Comparison of ENCODE assay signal across 1 cellular context in the genomic region with DNA sequence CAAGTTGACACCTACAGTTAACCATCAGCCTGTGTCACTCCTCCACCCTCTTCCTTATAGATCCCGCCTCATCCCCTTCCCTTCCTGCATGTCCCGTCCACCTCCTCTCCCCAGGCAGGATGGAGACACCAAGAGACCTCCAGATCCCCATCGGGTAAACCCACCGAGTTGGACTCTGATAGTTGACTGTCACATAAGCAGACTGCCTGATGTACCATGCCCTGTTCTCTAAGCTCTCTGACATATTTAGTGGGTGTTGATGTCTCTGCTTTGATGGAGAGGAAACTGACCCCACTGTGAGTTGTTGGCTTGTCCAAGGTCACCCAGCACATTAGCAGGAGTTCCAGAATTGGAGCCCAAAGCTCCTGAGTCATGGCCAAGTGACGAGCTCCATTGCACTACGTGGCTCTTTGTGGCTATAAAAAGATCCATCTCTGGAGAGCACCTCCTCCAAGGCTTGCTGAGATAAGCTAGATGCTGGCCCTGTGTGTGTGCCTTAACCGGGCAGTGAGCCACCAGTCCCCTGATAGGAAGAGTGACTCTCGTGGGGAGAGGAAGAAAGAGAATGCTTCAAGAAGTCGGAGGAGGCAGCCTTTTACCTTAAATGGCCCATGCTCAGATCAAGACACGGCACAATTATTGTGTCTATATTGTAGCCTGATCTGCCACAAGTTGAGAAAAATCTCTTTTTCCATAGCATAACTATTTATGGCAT.
TF ChIP-seq lines count a peak whose summit lies in the region.

No MANE protein-coding gene starts in this region.

TF ChIP-seq in K562, 482 proteins besides CTCF, POLR2A, EP300 and RAD21 (continued from another document and continues in another):
- TF ChIP-seq, protein P1, sequence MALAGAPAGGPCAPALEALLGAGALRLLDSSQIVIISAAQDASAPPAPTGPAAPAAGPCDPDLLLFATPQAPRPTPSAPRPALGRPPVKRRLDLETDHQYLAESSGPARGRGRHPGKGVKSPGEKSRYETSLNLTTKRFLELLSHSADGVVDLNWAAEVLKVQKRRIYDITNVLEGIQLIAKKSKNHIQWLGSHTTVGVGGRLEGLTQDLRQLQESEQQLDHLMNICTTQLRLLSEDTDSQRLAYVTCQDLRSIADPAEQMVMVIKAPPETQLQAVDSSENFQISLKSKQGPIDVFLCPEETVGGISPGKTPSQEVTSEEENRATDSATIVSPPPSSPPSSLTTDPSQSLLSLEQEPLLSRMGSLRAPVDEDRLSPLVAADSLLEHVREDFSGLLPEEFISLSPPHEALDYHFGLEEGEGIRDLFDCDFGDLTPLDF (CRISPR knock-in tag; IDR thresholded peaks at IDR 0.05) = 0 out of 2 replicates have a peak, but pooled peaks have one; percentile 22
- TF ChIP-seq CBX3 (IDR thresholded peaks at IDR 0.05; ENCODE audit: borderline replicate concordance in 1 of 2, low read length in 2 of 2) (no peak; a peak in 1 of 3 replicates), POU5F1 (IDR thresholded peaks at IDR 0.05; ENCODE audit: borderline replicate concordance, low read depth, low read length, partially characterized antibody) (no peak), ZBTB8A (IDR thresholded peaks at IDR 0.05; ENCODE audit: partially characterized antibody) (no peak), FUS (optimal IDR thresholded peaks at IDR 0.05; ENCODE audit: low read depth, low read length) (no peak), ARHGAP35 (IDR thresholded peaks at IDR 0.05; ENCODE audit: partially characterized antibody) (no peak), SREBF1 (IDR thresholded peaks at IDR 0.05; ENCODE audit: borderline replicate concordance, low read depth, low read length) (no peak), ZNF12 (CRISPR knock-in tag; IDR thresholded peaks at IDR 0.05) (no peak), CCNT2 (IDR thresholded peaks at IDR 0.05; ENCODE audit: borderline replicate concordance, extremely low read depth, insufficient read length, low read depth, low read length) (no peak), CBX5 (IDR thresholded peaks at IDR 0.05; ENCODE audit: borderline replicate concordance, low read depth) (no peak), MECOM (CRISPR knock-in tag; IDR thresholded peaks at IDR 0.05) (0 out of 2 replicates have a peak, but pooled peaks have one; percentile 58), ZBTB2 (IDR thresholded peaks at IDR 0.05) (no peak), ELK1 (CRISPR knock-in tag; IDR thresholded peaks at IDR 0.05) (no peak), KHSRP (IDR thresholded peaks at IDR 0.05) (no peak), PHF20 (IDR thresholded peaks at IDR 0.05; ENCODE audit: partially characterized antibody) (no peak), L3MBTL2 (IDR thresholded peaks at IDR 0.05) (peak; percentile 64), CHD4 (IDR thresholded peaks at IDR 0.05; ENCODE audit: insufficient read depth, insufficient replicate concordance, low read depth, low read length, poor library complexity, severe bottlenecking) (no peak), TFAM (CRISPR knock-in tag; conservative IDR thresholded peaks at IDR 0.05) (no peak), PRDM10 (IDR thresholded peaks at IDR 0.05; ENCODE audit: partially characterized antibody) (peak; percentile 15), POLR2AphosphoS5 (IDR thresholded peaks at IDR 0.05; ENCODE audit: control insufficient read depth, insufficient read depth, low read depth, low read length) (peak; percentile 45; the same call in 1 of the 2 replicates), ZBTB1 (CRISPR knock-in tag; IDR thresholded peaks at IDR 0.05; ENCODE audit: borderline replicate concordance, low read depth) (no peak), SIRT6 (IDR thresholded peaks at IDR 0.05; ENCODE audit: low read depth, low read length) (no peak), ZNF133 (CRISPR knock-in tag; IDR thresholded peaks at IDR 0.05) (no peak), THRA (IDR thresholded peaks at IDR 0.05) (no peak), CTBP1 (IDR thresholded peaks at IDR 0.05; ENCODE audit: borderline replicate concordance) (peak; percentile 97), EZH2 (IDR thresholded peaks at IDR 0.05; ENCODE audit: borderline replicate concordance, low read depth, low read length) (no peak), ZKSCAN3 (CRISPR knock-in tag; IDR thresholded peaks at IDR 0.05) (no peak), SMARCB1 (IDR thresholded peaks at IDR 0.05; ENCODE audit: insufficient read length, low read depth) (no peak), NCOA4 (IDR thresholded peaks at IDR 0.05; ENCODE audit: partially characterized antibody) (no peak), FIP1L1 (IDR thresholded peaks at IDR 0.05; ENCODE audit: low read depth, low read length, poor library complexity, severe bottlenecking) (no peak), BRD4 (IDR thresholded peaks at IDR 0.05) (no peak), TOE1 (IDR thresholded peaks at IDR 0.05; ENCODE audit: borderline replicate concordance) (peak; percentile 65; the same call in 1 of the 2 replicates), TOE1 (CRISPR knock-in tag; IDR thresholded peaks at IDR 0.05; ENCODE audit: borderline replicate concordance, low read depth) (peak; percentile 50; the same call in 1 of the 2 replicates), HDAC3 (IDR thresholded peaks at IDR 0.05; ENCODE audit: borderline replicate concordance, partially characterized antibody) (peak; percentile 76), GTF2B (IDR thresholded peaks at IDR 0.05; ENCODE audit: extremely low read depth, insufficient read length) (no peak), CHD1 (IDR thresholded peaks at IDR 0.05; ENCODE audit: low read length) (no peak), XRCC4 (IDR thresholded peaks at IDR 0.05; ENCODE audit: extremely low read depth, insufficient read depth, insufficient read length) (no peak), SMARCA4 (IDR thresholded peaks at IDR 0.05) (peak; percentile 87), ARID2 (IDR thresholded peaks at IDR 0.05) (no peak), ZFPM2 (CRISPR knock-in tag; IDR thresholded peaks at IDR 0.05) (no peak)
- TF ChIP-seq, protein P2, sequence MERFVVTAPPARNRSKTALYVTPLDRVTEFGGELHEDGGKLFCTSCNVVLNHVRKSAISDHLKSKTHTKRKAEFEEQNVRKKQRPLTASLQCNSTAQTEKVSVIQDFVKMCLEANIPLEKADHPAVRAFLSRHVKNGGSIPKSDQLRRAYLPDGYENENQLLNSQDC (CRISPR knock-in tag; IDR thresholded peaks at IDR 0.05) = no peak
- TF ChIP-seq, protein P3, sequence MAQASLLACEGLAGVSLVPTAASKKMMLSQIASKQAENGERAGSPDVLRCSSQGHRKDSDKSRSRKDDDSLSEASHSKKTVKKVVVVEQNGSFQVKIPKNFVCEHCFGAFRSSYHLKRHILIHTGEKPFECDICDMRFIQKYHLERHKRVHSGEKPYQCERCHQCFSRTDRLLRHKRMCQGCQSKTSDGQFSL (CRISPR knock-in tag; IDR thresholded peaks at IDR 0.05) = no peak
- TF ChIP-seq, protein P3 (tag; IDR thresholded peaks at IDR 0.05) = no peak
- TF ChIP-seq, protein P4, sequence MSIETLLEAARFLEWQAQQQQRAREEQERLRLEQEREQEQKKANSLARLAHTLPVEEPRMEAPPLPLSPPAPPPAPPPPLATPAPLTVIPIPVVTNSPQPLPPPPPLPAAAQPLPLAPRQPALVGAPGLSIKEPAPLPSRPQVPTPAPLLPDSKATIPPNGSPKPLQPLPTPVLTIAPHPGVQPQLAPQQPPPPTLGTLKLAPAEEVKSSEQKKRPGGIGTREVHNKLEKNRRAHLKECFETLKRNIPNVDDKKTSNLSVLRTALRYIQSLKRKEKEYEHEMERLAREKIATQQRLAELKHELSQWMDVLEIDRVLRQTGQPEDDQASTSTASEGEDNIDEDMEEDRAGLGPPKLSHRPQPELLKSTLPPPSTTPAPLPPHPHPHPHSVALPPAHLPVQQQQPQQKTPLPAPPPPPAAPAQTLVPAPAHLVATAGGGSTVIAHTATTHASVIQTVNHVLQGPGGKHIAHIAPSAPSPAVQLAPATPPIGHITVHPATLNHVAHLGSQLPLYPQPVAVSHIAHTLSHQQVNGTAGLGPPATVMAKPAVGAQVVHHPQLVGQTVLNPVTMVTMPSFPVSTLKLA (conservative IDR thresholded peaks at IDR 0.05) = peak in 1 of 2 experiments; percentile 57; a peak in 2 of 4 replicates
- TF ChIP-seq, protein P5, sequence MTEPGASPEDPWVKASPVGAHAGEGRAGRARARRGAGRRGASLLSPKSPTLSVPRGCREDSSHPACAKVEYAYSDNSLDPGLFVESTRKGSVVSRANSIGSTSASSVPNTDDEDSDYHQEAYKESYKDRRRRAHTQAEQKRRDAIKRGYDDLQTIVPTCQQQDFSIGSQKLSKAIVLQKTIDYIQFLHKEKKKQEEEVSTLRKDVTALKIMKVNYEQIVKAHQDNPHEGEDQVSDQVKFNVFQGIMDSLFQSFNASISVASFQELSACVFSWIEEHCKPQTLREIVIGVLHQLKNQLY (CRISPR knock-in tag; conservative IDR thresholded peaks at IDR 0.05) = 0 out of 4 replicates have a peak, but pooled peaks of 1 of the 2 experiments have one; percentile 24
- TF ChIP-seq, protein P6, sequence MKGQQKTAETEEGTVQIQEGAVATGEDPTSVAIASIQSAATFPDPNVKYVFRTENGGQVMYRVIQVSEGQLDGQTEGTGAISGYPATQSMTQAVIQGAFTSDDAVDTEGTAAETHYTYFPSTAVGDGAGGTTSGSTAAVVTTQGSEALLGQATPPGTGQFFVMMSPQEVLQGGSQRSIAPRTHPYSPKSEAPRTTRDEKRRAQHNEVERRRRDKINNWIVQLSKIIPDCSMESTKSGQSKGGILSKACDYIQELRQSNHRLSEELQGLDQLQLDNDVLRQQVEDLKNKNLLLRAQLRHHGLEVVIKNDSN (CRISPR knock-in tag; IDR thresholded peaks at IDR 0.05) = no peak
- TF ChIP-seq, protein P7, sequence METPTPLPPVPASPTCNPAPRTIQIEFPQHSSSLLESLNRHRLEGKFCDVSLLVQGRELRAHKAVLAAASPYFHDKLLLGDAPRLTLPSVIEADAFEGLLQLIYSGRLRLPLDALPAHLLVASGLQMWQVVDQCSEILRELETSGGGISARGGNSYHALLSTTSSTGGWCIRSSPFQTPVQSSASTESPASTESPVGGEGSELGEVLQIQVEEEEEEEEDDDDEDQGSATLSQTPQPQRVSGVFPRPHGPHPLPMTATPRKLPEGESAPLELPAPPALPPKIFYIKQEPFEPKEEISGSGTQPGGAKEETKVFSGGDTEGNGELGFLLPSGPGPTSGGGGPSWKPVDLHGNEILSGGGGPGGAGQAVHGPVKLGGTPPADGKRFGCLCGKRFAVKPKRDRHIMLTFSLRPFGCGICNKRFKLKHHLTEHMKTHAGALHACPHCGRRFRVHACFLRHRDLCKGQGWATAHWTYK (CRISPR knock-in tag; IDR thresholded peaks at IDR 0.05) = peak; percentile 63; the same call in 1 of the 2 replicates
